10 cellular contexts compared by ENCODE assay signal in genomic region chr12:106987846-106988245, GRCh38. TPM values are rescaled to one million over a fixed set of nuclear protein-coding genes. Genes with fewer than 3 reads are reported as not detected.
DNase-seq lines count a peak whose midpoint lies in the region; ATAC-seq and TF ChIP-seq lines count a peak whose summit lies in the region.
"Had no signal": no experiment of that assay in that cellular context is flagged by ENCODE, and none has a peak within 500 bp of the region (broad histone marks: within the 10 kb centered on the region; RNA-seq: fewer than 3 reads in every experiment).

No MANE protein-coding gene starts in this region.

- POLR2A ChIA-PET in SK-N-SH (lab: Yijun Ruan, JAX), result interaction anchor here (0.9 to 1.5 kb wide), 2 partner anchors 10 to 27 kb away, joined by 4 to 6 read pairs; no protein-coding TSS in a partner anchor
- POLR2A ChIA-PET in PC-3 (lab: Charles Lee; ENCODE audit: unreplicated experiment), result no interaction called here

- H3K4me1 ChIP-seq in SK-N-SH (ENCODE audit: control insufficient read depth in 1 of 2, insufficient read depth in 2 of 2, low read depth in 1 of 2, low read length in 1 of 2), result peaks cover 6 to 13% of the 10 kb centered on the region in 2 experiments; a peak in 2 of 4 replicates
- peaks cover 26% of the 10 kb centered on the region for H3K4me1 ChIP-seq in PC-3 (ENCODE audit: insufficient read depth, low read length)
- peaks cover 0 to 59% (median 15%) of the 10 kb centered on the region in 3 donors for H3K4me1 ChIP-seq in gastroesophageal sphincter
- H3K4me1 ChIP-seq in skeletal muscle satellite cell (ENCODE audit: control insufficient read depth, insufficient read depth, low read length), result peaks cover 15% of the 10 kb centered on the region

- peaks cover 8 to 13% of the 10 kb centered on the region in 2 experiments for H3K36me3 ChIP-seq in SK-N-SH (replicated peaks in 1 of 2; ENCODE audit: control insufficient read depth in 1 of 2, insufficient read depth in 2 of 2, low read length in 1 of 2)
- 0 out of 2 replicates have a peak, but pooled peaks cover 6% of the 10 kb centered on the region for H3K36me3 ChIP-seq in PC-3 (ENCODE audit: low read depth, low read length)
- peaks cover 0 to 20% of the 10 kb centered on the region in 2 donors for H3K36me3 ChIP-seq in gastroesophageal sphincter
- H3K36me3 ChIP-seq in skeletal muscle satellite cell (ENCODE audit: insufficient read depth, low read length), result peaks cover 9% of the 10 kb centered on the region

- H3K4me2 ChIP-seq in SK-N-SH (no peak overlapping the region), PC-3 (ENCODE audit: low read length) (peak overlapping the region; percentile 92), skeletal muscle satellite cell (ENCODE audit: low read length) (peak overlapping the region; percentile 75)

- H3K9me3 ChIP-seq in SK-N-SH, result no peaks in the 10 kb centered on the region
- H3K9me3 ChIP-seq in PC-3 (ENCODE audit: low read length), result no peaks in the 10 kb centered on the region
- no peaks in the 10 kb centered on the region for H3K9me3 ChIP-seq in gastroesophageal sphincter
- H3K9me3 ChIP-seq in skeletal muscle satellite cell (replicated peaks; ENCODE audit: low read length), result no peaks in the 10 kb centered on the region

- H3K27me3 ChIP-seq in SK-N-SH (ENCODE audit: insufficient read depth) (no peaks in the 10 kb centered on the region), PC-3 (ENCODE audit: low read length) (no peaks in the 10 kb centered on the region), gastroesophageal sphincter (no peaks in the 10 kb centered on the region), skeletal muscle satellite cell (ENCODE audit: control insufficient read depth, insufficient read depth, low read length) (no peaks in the 10 kb centered on the region)

- H4K20me1 ChIP-seq in SK-N-SH (ENCODE audit: insufficient read depth), result no peaks in the 10 kb centered on the region
- H4K20me1 ChIP-seq in PC-3 (ENCODE audit: low read length), result no peaks in the 10 kb centered on the region

- BruUV-seq in PC-3 (replicated peaks; lab: Mats Ljungman, UMichigan), result no TSS peak

- WGBS in SK-N-SH (ENCODE audit: low lambda C conversion rate), result 79% methylated on average over 6 of the region's 6 CpGs
- 82% methylated on average over 5 of the region's 6 CpGs; no CpG with 5 or more reads in 1 of the 2 donors for WGBS in gastroesophageal sphincter (ENCODE audit: low coverage in 1 of 2), 2 donors

- H3K9ac ChIP-seq in SK-N-SH (no peak overlapping the region), PC-3 (ENCODE audit: low read length) (no peak overlapping the region), skeletal muscle satellite cell (ENCODE audit: low read depth, low read length) (no peak overlapping the region)

- CTCF ChIA-PET in SK-N-SH (lab: Yijun Ruan, JAX), result interaction anchor here (1.0 kb wide), 1 partner anchor 14 kb away, joined by 3 read pairs; no protein-coding TSS in a partner anchor
- CTCF ChIA-PET in PC-3 (lab: Charles Lee), result interaction anchor here (1.7 kb wide), 1 partner anchor 104 kb away, joined by 4 read pairs; no protein-coding TSS in a partner anchor

- H3K4me3 ChIP-seq in SK-N-SH (ENCODE audit: low read depth in 2 of 2, low read length in 1 of 2) (no peak overlapping the region), PC-3 (ENCODE audit: low read length) (no peak overlapping the region), gastroesophageal sphincter (peak overlapping the region in 1 of 2 donors; percentile 74), skeletal muscle satellite cell (ENCODE audit: low read length) (no peak overlapping the region)

- H3K79me2 ChIP-seq in SK-N-SH (ENCODE audit: insufficient read depth), result peaks cover 17% of the 10 kb centered on the region
- peaks cover 17% of the 10 kb centered on the region for H3K79me2 ChIP-seq in PC-3 (ENCODE audit: low read length)

- ATAC-seq in SK-N-SH treated with all-trans-retinoic acid at 6 μM for 48 hours, result no peak
- no peak for ATAC-seq in PC-3
- ATAC-seq in gastroesophageal sphincter, result no peak

- H2AFZ ChIP-seq in SK-N-SH (ENCODE audit: low read depth) (peak overlapping the region; percentile 67; the same call in 1 of the 2 replicates), PC-3 (ENCODE audit: low read length) (peak overlapping the region; percentile 84; the same call in 1 of the 2 replicates)

- TF ChIP-seq CTCF in SK-N-SH (IDR thresholded peaks at IDR 0.05) (no peak), PC-3 (conservative IDR thresholded peaks at IDR 0.05; ENCODE audit: low read depth, low read length) (no peak), gastroesophageal sphincter (IDR thresholded peaks at IDR 0.05) (no peak)

- intact Hi-C loops in PC-3 (cut with micrococcal nuclease), result loop anchor here (2.0 kb wide), 1 partner anchor 31 kb away; no protein-coding TSS in a partner anchor

- TF ChIP-seq POLR2A in gastroesophageal sphincter (IDR thresholded peaks at IDR 0.05), result no peak

- no peak for TF ChIP-seq EP300 in SK-N-SH (IDR thresholded peaks at IDR 0.05; ENCODE audit: borderline replicate concordance in 1 of 2, low read depth in 1 of 2, low read length in 1 of 2)
- no peak for TF ChIP-seq EP300 in gastroesophageal sphincter (IDR thresholded peaks at IDR 0.05)

- H3F3A ChIP-seq in SK-N-SH (replicated peaks; ENCODE audit: insufficient read depth) (peaks cover 12% of the 10 kb centered on the region), PC-3 (ENCODE audit: low read length, unreplicated experiment) (no peaks in the 10 kb centered on the region)

- H3K9me2 ChIP-seq in SK-N-SH (no peaks in the 10 kb centered on the region), PC-3 (replicated peaks; ENCODE audit: low read length) (no peaks in the 10 kb centered on the region)

- H3K27ac ChIP-seq in SK-N-SH (ENCODE audit: low read depth in 2 of 2, low read length in 1 of 2), result no peak overlapping the region; a peak in 1 of 4 replicates
- H3K27ac ChIP-seq in PC-3 (ENCODE audit: low read length), result no peak overlapping the region
- H3K27ac ChIP-seq in gastroesophageal sphincter, result peak overlapping the region; percentile 63 to 98 (median 94)
- H3K27ac ChIP-seq: SK-N-MC had no signal

- DNase-seq in SK-N-SH, result no peak
- DNase-seq in PC-3, result no peak
- no peak for DNase-seq in DMS79 treated with DMSO at 0.1 percent for 48 hours (lab: John Stamatoyannopoulos, UW)
- DNase-seq in stimulated activated naive CD4-positive, alpha-beta T cell treated with Interleukin-2 at 50 U/mL for 16 hours (lab: John Stamatoyannopoulos, UW), result no peak
- no peak for DNase-seq in hepatic stellate cell (ENCODE audit: low spot score)
- DNase-seq: stimulated activated CD4-positive, alpha-beta T cell treated with anti-CD3 and anti-CD28 coated beads, Interleukin-12 subunit alpha, Interleukin-12 subunit beta, amount 100 ng/mL, for 4 hours had no signal

- TF ChIP-seq RAD21 in SK-N-SH (IDR thresholded peaks at IDR 0.05; ENCODE audit: low read length), result no peak

TF ChIP-seq in SK-N-SH, 30 proteins besides CTCF, POLR2A, EP300 and RAD21:
- TF ChIP-seq FOXJ3 (CRISPR knock-in tag; IDR thresholded peaks at IDR 0.05) (no peak), TCF12 (IDR thresholded peaks at IDR 0.05) (no peak), MAX (IDR thresholded peaks at IDR 0.05; ENCODE audit: low read depth) (no peak), SMC3 (IDR thresholded peaks at IDR 0.05; ENCODE audit: low read depth, low read length) (no peak), SIN3A (IDR thresholded peaks at IDR 0.05; ENCODE audit: borderline replicate concordance, low read depth, low read length) (no peak), GATA2 (CRISPR knock-in tag; IDR thresholded peaks at IDR 0.05) (no peak), JUND (IDR thresholded peaks at IDR 0.05) (no peak), MEF2A (IDR thresholded peaks at IDR 0.05; ENCODE audit: borderline replicate concordance, low read depth) (no peak)

TF ChIP-seq in SK-N-SH treated with all-trans-retinoic acid at 6 μM for 48 hours, 23 proteins besides CTCF, POLR2A, EP300 and RAD21 (continues in another document):
- TF ChIP-seq ZNF70 (CRISPR knock-in tag; IDR thresholded peaks at IDR 0.05) (no peak), OSR1 (CRISPR knock-in tag; IDR thresholded peaks at IDR 0.05) (no peak), BACH2 (CRISPR knock-in tag; IDR thresholded peaks at IDR 0.05; ENCODE audit: borderline replicate concordance) (no peak), ZFP30 (CRISPR knock-in tag; IDR thresholded peaks at IDR 0.05) (no peak), POU6F1 (CRISPR knock-in tag; IDR thresholded peaks at IDR 0.05; ENCODE audit: borderline replicate concordance, low read depth) (no peak)

RNA-seq across cellular contexts. Expression of gene MTERF2, which starts 0.9 kb away (rescaled TPM):
- 5.9 and 9.6 TPM in 2 replicates for polyA plus RNA-seq in SK-N-SH (2012; rRNA removed)
- polyA plus RNA-seq in SK-N-SH (2012; cell fraction: cytosol; rRNA removed), result 4.9 and 6.4 TPM in 2 replicates
- polyA plus RNA-seq in SK-N-SH (2012; cell fraction: nucleus; rRNA removed), result 16.2 and 33.1 TPM in 2 replicates
- total RNA-seq in PC-3 (2014; rRNA removed), result 10.7 and 14.2 TPM in 2 replicates
- total RNA-seq in gastroesophageal sphincter, result 10 to 100 TPM; 22.5 to 35.0 (median 29.4) TPM
- 2.0 and 3.0 TPM in 2 replicates for total RNA-seq in skeletal muscle satellite cell (2012; rRNA removed)

RNA-seq across cellular contexts. Expression of gene TMEM263, which starts 32.1 kb away (rescaled TPM):
- polyA plus RNA-seq in SK-N-SH (2012; rRNA removed), result 16.9 and 21.4 TPM in 2 replicates
- polyA plus RNA-seq in SK-N-SH (2012; cell fraction: cytosol; rRNA removed), result 24.9 and 29.6 TPM in 2 replicates
- 14.1 and 22.9 TPM in 2 replicates for polyA plus RNA-seq in SK-N-SH (2012; cell fraction: nucleus; rRNA removed)
- 42.7 and 59.7 TPM in 2 replicates for total RNA-seq in PC-3 (2014; rRNA removed)
- 10 to 100 TPM; 36.1 to 48.1 (median 42.0) TPM for total RNA-seq in gastroesophageal sphincter
- 81.5 and 103 TPM in 2 replicates for total RNA-seq in skeletal muscle satellite cell (2012; rRNA removed)

Comparison
In these comparisons a context has a peak if more than half of its experiments do, and no peak if none do; other contexts are left out.
1. H3K27ac ChIP-seq: peak in gastroesophageal sphincter (4 of 4); none in SK-N-SH (0 of 2) and PC-3 (single experiment).